ENCODE assay signal across 15 cellular contexts in the genomic region with DNA sequence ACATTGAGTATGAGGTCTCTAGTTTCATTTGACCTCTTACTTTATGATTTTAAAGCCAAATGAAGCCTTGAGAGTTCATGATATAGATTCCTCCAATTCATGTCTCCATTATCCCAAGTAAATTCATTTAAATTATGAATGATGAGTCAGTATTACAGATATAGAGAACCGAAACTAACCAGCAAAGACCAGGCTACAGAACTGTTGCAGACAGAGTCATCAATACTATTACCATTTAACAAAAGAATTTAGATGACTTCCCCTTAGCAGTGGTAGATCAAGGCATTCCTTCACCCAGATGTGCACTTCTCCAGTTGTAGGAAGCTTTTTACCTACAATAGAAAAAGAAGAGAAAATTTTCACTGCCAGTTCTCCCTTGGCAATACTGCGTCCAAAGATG. TPM values are rescaled to one million over a fixed set of nuclear protein-coding genes. Genes with fewer than 3 reads are reported as not detected.
"Had no signal": no experiment of that assay in that cellular context is flagged by ENCODE, and none has a peak within 500 bp of the region (broad histone marks: within the 10 kb centered on the region; RNA-seq: fewer than 3 reads in every experiment).

No MANE protein-coding gene starts in this region.

- H3K27ac Mint-ChIP-seq: activated B cell treated with CpG ODN at 0.5 μM for 24 hours, endodermal cell, neural progenitor cell had no signal

- H3K27me3 ChIP-seq: ascending aorta, breast epithelium, neural progenitor cell had no signal

- H3K4me3 Mint-ChIP-seq: activated B cell treated with CpG ODN at 0.5 μM for 24 hours, endodermal cell, neural progenitor cell had no signal

- H3K36me3 Mint-ChIP-seq: neural progenitor cell had no signal

- H3K4me1 Mint-ChIP-seq: neural progenitor cell had no signal

- H3K4me3 ChIP-seq: ascending aorta, breast epithelium, lung, neural progenitor cell, thoracic aorta had no signal

- H3K9me3 Mint-ChIP-seq: activated B cell treated with CpG ODN at 0.5 μM for 24 hours, endodermal cell, neural progenitor cell had no signal

- ATAC-seq: sciatic nerve had no signal

- DNase-seq: activated B cell treated with CpG ODN at 0.5 μM for 24 hours; activated CD4-positive, alpha-beta T cell treated with anti-CD3 and anti-CD28 coated beads, Interleukin-2, amount 50 U/mL, for 48 hours; activated gamma-delta T cell treated with Interleukin-2 at 50 U/mL for 16 hours; activated T-cell treated with anti-CD3 and anti-CD28 coated beads, Interleukin-2, amount 50 U/mL, for 1 hour; dermis blood vessel endothelial cell; endodermal cell; erythroblast; midbrain had no signal

- H3K36me3 ChIP-seq: ascending aorta, breast epithelium, neural progenitor cell, thoracic aorta had no signal

RNA-seq across cellular contexts. Expression of a gene that starts 11.8 kb away (rescaled TPM):
- total RNA-seq: activated B cell treated with CpG ODN at 0.5 μM for 24 hours, dermis blood vessel endothelial cell, endodermal cell, osteocyte had no signal
